Comparison of ENCODE assay signal across 8 cellular contexts in the genomic region with DNA sequence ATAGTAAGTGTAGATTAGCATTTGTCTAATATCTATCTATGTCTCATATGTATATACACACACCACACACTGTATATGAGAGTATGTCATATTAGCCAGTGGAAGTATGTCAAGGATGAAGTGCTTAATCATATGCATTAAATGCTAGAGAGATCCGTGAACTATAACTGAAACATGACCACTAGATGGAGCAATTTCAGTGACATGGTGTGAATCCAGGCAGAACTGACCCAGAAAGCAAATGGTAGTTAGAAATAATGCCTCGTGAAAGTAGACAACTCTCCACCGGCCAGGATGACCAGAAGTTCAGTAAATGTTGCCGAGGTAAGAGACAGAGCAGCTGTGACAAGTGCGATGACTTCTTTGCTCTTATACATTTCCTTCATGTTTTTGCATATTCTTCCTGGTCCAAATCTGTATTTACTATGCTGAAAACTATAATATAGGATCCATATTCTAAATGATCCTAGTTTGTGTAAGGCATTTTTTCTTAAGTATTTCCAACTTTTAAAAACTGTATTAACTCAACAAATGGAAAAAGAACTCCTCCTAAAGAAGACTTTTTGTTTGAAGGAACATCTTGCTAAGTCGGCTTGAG. TPM values are rescaled to one million over a fixed set of nuclear protein-coding genes. Genes with fewer than 3 reads are reported as not detected.
A peak's percentile ranks its signal among the peaks of the same experiment; 100 is the strongest.
DNase-seq lines count a peak whose midpoint lies in the region; ATAC-seq and TF ChIP-seq lines count a peak whose summit lies in the region.
"Not testable (repeated sequence)": the region's sequence is repeated elsewhere in the genome, so short reads cannot be mapped to it uniquely, and the experiment has no call there.

No MANE protein-coding gene starts in this region.

- H3K4me1 ChIP-seq in Peyer's patch, result not testable (repeated sequence)

- peaks cover 31% of the 10 kb centered on the region for H3K27me3 Mint-ChIP-seq in osteocyte (ENCODE audit: unreplicated experiment)

- not testable (repeated sequence) for H3K36me3 ChIP-seq in Peyer's patch

- DNase-seq in Ammon's horn (ENCODE audit: low spot score), result peak; percentile 48
- peak; percentile 8 for DNase-seq in LNCaP clone FGC (ENCODE audit: low read depth)
- not testable (repeated sequence) for DNase-seq in Peyer's patch; astrocyte of the cerebellum (ENCODE audit: low read depth); Right ventricle myocardium inferior (ENCODE audit: missing footprints); osteocyte (ENCODE audit: extremely low spot score, unreplicated experiment)

- ATAC-seq in GM18861 (IDR thresholded peaks at IDR 0.05; ENCODE audit: unreplicated experiment) (peak; percentile 89), HG02678 (IDR thresholded peaks at IDR 0.05; ENCODE audit: unreplicated experiment) (peak; percentile 98), Right ventricle myocardium inferior (peak; percentile 62)

- TF ChIP-seq CTCF in LNCaP clone FGC (IDR thresholded peaks at IDR 0.05; ENCODE audit: control insufficient read depth, extremely low read depth, insufficient read depth), result peak; percentile 65
- TF ChIP-seq CTCF in Peyer's patch (IDR thresholded peaks at IDR 0.05), result peak in 4 of 6 experiments; percentile 56 to 65 (median 64)
- TF ChIP-seq CTCF in astrocyte of the cerebellum (IDR thresholded peaks at IDR 0.05; ENCODE audit: low read depth, low read length, missing control alignments), result peak; percentile 51
- peak; percentile 67 for TF ChIP-seq CTCF in osteocyte (IDR thresholded peaks at IDR 0.05)

- not testable (repeated sequence) for H3K36me3 Mint-ChIP-seq in osteocyte (ENCODE audit: unreplicated experiment)

- intact Hi-C loops in Right ventricle myocardium inferior (cut with DNase I), result loop anchor here (5.0 kb wide), 1 partner anchor 198 kb away; no protein-coding TSS in a partner anchor

- H3K9me3 ChIP-seq in Peyer's patch, result not testable (repeated sequence)

- not testable (repeated sequence) for H3K4me3 Mint-ChIP-seq in osteocyte (ENCODE audit: unreplicated experiment)

- H3K27ac ChIP-seq in Peyer's patch, result not testable (repeated sequence)

- not testable (repeated sequence) for H3K27ac Mint-ChIP-seq in osteocyte (ENCODE audit: unreplicated experiment)

- in situ Hi-C loops in astrocyte of the cerebellum (cut with HindIII; ENCODE audit: low sequenced_read_pairs), result not testable (repeated sequence)

- H3K4me1 Mint-ChIP-seq in osteocyte (ENCODE audit: unreplicated experiment), result not testable (repeated sequence)

- H3K27me3 ChIP-seq in Peyer's patch, result not testable (repeated sequence)

- not testable (repeated sequence) for TF ChIP-seq POLR2A in Peyer's patch (IDR thresholded peaks at IDR 0.05)

- H3K4me3 ChIP-seq in LNCaP clone FGC (ENCODE audit: low read depth, low read length); Peyer's patch; astrocyte of the cerebellum (ENCODE audit: low read depth, low read length): not testable (repeated sequence)

- not testable (repeated sequence) for H3K9me3 Mint-ChIP-seq in osteocyte (ENCODE audit: unreplicated experiment)

RNA-seq across cellular contexts. Expression of gene PDSS1, which starts 12.7 kb away (rescaled TPM):
- total RNA-seq in Peyer's patch, result 10 to 100 TPM; 26.2 to 41.0 (median 32.3) TPM
- total RNA-seq in Right ventricle myocardium inferior, result 6.3 TPM
- total RNA-seq in osteocyte, result 3.4 and 3.8 TPM in 2 replicates
